ENCODE assay signal across 18 cellular contexts in the genomic region with DNA sequence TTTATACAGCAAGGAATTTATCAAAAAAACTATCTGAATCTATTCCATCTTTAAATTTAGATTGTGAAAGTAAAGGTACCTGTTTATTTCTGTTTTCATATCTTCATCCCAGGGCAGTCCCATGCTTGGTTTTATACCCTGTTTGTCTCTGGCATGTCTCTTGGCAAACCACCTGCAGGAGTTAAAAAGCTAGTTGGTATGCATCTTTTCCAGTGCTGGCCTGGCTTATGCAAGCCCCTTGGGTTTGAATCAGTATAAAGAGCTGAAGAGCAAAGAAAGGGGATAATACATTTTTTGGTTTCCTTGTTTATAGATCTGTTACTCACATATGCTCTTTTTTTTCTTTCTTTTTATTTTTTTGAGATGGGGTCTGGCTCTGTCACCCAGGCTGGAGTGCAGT. TPM values are rescaled to one million over a fixed set of nuclear protein-coding genes. Genes with fewer than 3 reads are reported as not detected.
DNase-seq lines count a peak whose midpoint lies in the region; ATAC-seq and TF ChIP-seq lines count a peak whose summit lies in the region.
"Had no signal": no experiment of that assay in that cellular context is flagged by ENCODE, and none has a peak within 500 bp of the region (broad histone marks: within the 10 kb centered on the region; RNA-seq: fewer than 3 reads in every experiment).

No MANE protein-coding gene starts in this region.

- no peak overlapping the region for H3K27ac ChIP-seq in naive thymus-derived CD4-positive, alpha-beta T cell (ENCODE audit: low read depth, low read length)
- H3K27ac ChIP-seq: right atrium auricular region had no signal

- H3K4me1 Mint-ChIP-seq in activated CD4-positive, alpha-beta T cell treated with anti-CD3 and anti-CD28 coated beads for 36 hours, result peaks cover 95% of the 10 kb centered on the region
- H3K4me1 Mint-ChIP-seq in activated CD8-positive, alpha-beta T cell treated with anti-CD3 and anti-CD28 coated beads, Interleukin-2, amount 10 ng/mL, durations not matched to agents 7 days and 5 days (ENCODE audit: low read depth), result peaks cover 81% of the 10 kb centered on the region
- H3K4me1 Mint-ChIP-seq in naive thymus-derived CD4-positive, alpha-beta T cell, result peaks cover 69 to 100% (median 99%) of the 10 kb centered on the region in 7 donors
- no peaks in the 10 kb centered on the region for H3K4me1 Mint-ChIP-seq in glutamatergic neuron (ENCODE audit: low read depth, unreplicated experiment)

- no peak overlapping the region for H3K4me3 ChIP-seq in naive thymus-derived CD4-positive, alpha-beta T cell (ENCODE audit: low read length)
- H3K4me3 ChIP-seq: right atrium auricular region had no signal

- CTCF ChIA-PET in activated CD4-positive, alpha-beta T cell treated with anti-CD3 and anti-CD28 coated beads for 36 hours (lab: Charles Lee), result interaction anchor here (0.7 to 3.4 kb wide), 13 partner anchors 11 to 188 kb away, joined by 3 to 17 read pairs (median 6); no protein-coding TSS in a partner anchor
- CTCF ChIA-PET in activated CD8-positive, alpha-beta T cell treated with anti-CD3 and anti-CD28 coated beads, Interleukin-2, amount 10 ng/mL, durations not matched to agents 7 days and 5 days (lab: Charles Lee), result interaction anchor here (1.0 to 5.9 kb wide), 7 partner anchors 12 to 93 kb away, joined by 3 to 25 read pairs (median 4); no protein-coding TSS in a partner anchor
- CTCF ChIA-PET in naive thymus-derived CD4-positive, alpha-beta T cell (lab: Charles Lee), result interaction anchor here (1.3 kb wide), 1 partner anchor 10 kb away, joined by 5 read pairs; no protein-coding TSS in a partner anchor

- POLR2A ChIA-PET in activated CD4-positive, alpha-beta T cell treated with anti-CD3 and anti-CD28 coated beads for 36 hours (lab: Charles Lee), result interaction anchor here (0.7 kb wide), 1 partner anchor 385 kb away, joined by 6 read pairs; no protein-coding TSS in a partner anchor
- POLR2A ChIA-PET in activated CD8-positive, alpha-beta T cell treated with anti-CD3 and anti-CD28 coated beads, Interleukin-2, amount 10 ng/mL, durations not matched to agents 7 days and 5 days (lab: Charles Lee), result no interaction called here
- POLR2A ChIA-PET in naive thymus-derived CD4-positive, alpha-beta T cell (lab: Charles Lee), result interaction anchor here (0.6 to 2.3 kb wide), 9 partner anchors 9 to 145 kb away, joined by 3 to 11 read pairs (median 3); no protein-coding TSS in a partner anchor

- no peak for ATAC-seq in activated CD4-positive, alpha-beta T cell treated with anti-CD3 and anti-CD28 coated beads for 36 hours
- ATAC-seq in GM18517 (IDR thresholded peaks at IDR 0.05; ENCODE audit: unreplicated experiment), result peak; percentile 8
- no peak for ATAC-seq in activated CD8-positive, alpha-beta T cell treated with anti-CD3 and anti-CD28 coated beads, Interleukin-2, amount 10 ng/mL, durations not matched to agents 7 days and 5 days
- ATAC-seq in naive thymus-derived CD4-positive, alpha-beta T cell, result no peak
- ATAC-seq in activated CD4-positive, CD25-positive, alpha-beta regulatory T cell treated with anti-CD3 and anti-CD28 coated beads, Interleukin-2, amount 50 U/mL, for 24 hours, result no peak
- ATAC-seq: left colon had no signal

- peaks cover 54% of the 10 kb centered on the region for H3K36me3 Mint-ChIP-seq in activated CD4-positive, alpha-beta T cell treated with anti-CD3 and anti-CD28 coated beads for 36 hours (ENCODE audit: low read depth)
- peaks cover 62% of the 10 kb centered on the region for H3K36me3 Mint-ChIP-seq in activated CD8-positive, alpha-beta T cell treated with anti-CD3 and anti-CD28 coated beads, Interleukin-2, amount 10 ng/mL, durations not matched to agents 7 days and 5 days (ENCODE audit: low read depth)
- peaks cover 0 to 34% (median 16%) of the 10 kb centered on the region in 5 donors for H3K36me3 Mint-ChIP-seq in naive thymus-derived CD4-positive, alpha-beta T cell
- H3K36me3 Mint-ChIP-seq in glutamatergic neuron (ENCODE audit: unreplicated experiment), result no peaks in the 10 kb centered on the region

- H3K4me3 Mint-ChIP-seq in activated CD4-positive, alpha-beta T cell treated with anti-CD3 and anti-CD28 coated beads for 36 hours, result peak overlapping the region; percentile 19
- no peak overlapping the region for H3K4me3 Mint-ChIP-seq in activated CD8-positive, alpha-beta T cell treated with anti-CD3 and anti-CD28 coated beads, Interleukin-2, amount 10 ng/mL, durations not matched to agents 7 days and 5 days
- H3K4me3 Mint-ChIP-seq in naive thymus-derived CD4-positive, alpha-beta T cell, result peak overlapping the region in 5 of 10 donors; percentile 11 to 50 (median 37)
- H3K4me3 Mint-ChIP-seq in glutamatergic neuron (ENCODE audit: unreplicated experiment), result no peak overlapping the region
- H3K4me3 Mint-ChIP-seq: HFFc6 had no signal

- no peak for DNase-seq in activated CD4-positive, alpha-beta T cell treated with anti-CD3 and anti-CD28 coated beads for 36 hours
- DNase-seq in activated CD4-positive, alpha-beta T cell treated with anti-CD3 and anti-CD28 coated beads, Interleukin-2, amount 50 U/mL, for 4 hours, result no peak
- DNase-seq in activated CD8-positive, alpha-beta T cell treated with anti-CD3 and anti-CD28 coated beads, Interleukin-2, amount 10 ng/mL, durations not matched to agents 7 days and 5 days, result no peak
- no peak for DNase-seq in naive thymus-derived CD4-positive, alpha-beta T cell
- no peak for DNase-seq in GM19240 (ENCODE audit: insufficient read length, low spot score)
- DNase-seq in glutamatergic neuron, result no peak
- DNase-seq: anterior cingulate cortex; cerebellar nuclear complex; COR-L47; HFFc6; left colon; NCI-H1694 treated with DMSO at 0.1 percent for 48 hours; NCI-H446; nucleus accumbens; stimulated activated naive CD4-positive, alpha-beta T cell treated with Interleukin-2 at 50 U/mL for 16 hours had no signal

- peak overlapping the region; percentile 94 for H3K27ac Mint-ChIP-seq in activated CD4-positive, alpha-beta T cell treated with anti-CD3 and anti-CD28 coated beads for 36 hours
- H3K27ac Mint-ChIP-seq in activated CD8-positive, alpha-beta T cell treated with anti-CD3 and anti-CD28 coated beads, Interleukin-2, amount 10 ng/mL, durations not matched to agents 7 days and 5 days, result peak overlapping the region; percentile 71
- peak overlapping the region in 6 of 9 donors; percentile 8 to 87 (median 56) for H3K27ac Mint-ChIP-seq in naive thymus-derived CD4-positive, alpha-beta T cell
- no peak overlapping the region for H3K27ac Mint-ChIP-seq in glutamatergic neuron (ENCODE audit: unreplicated experiment)
- H3K27ac Mint-ChIP-seq: HFFc6 had no signal

- no peaks in the 10 kb centered on the region for H3K36me3 ChIP-seq in naive thymus-derived CD4-positive, alpha-beta T cell (ENCODE audit: control insufficient read depth in 2 of 3, insufficient read depth in 3 of 3, low read length in 3 of 3)
- H3K36me3 ChIP-seq: right atrium auricular region had no signal

- no peaks in the 10 kb centered on the region for H3K27me3 ChIP-seq in naive thymus-derived CD4-positive, alpha-beta T cell (ENCODE audit: control insufficient read depth in 2 of 2, insufficient read depth in 2 of 2, low read length in 2 of 2)
- H3K27me3 ChIP-seq: right atrium auricular region had no signal

- TF ChIP-seq CTCF in glutamatergic neuron (IDR thresholded peaks at IDR 0.05; ENCODE audit: partially characterized antibody, unreplicated experiment), result no peak

- H3K4me1 ChIP-seq in naive thymus-derived CD4-positive, alpha-beta T cell (ENCODE audit: control insufficient read depth in 2 of 2, insufficient read depth in 2 of 2, low read length in 2 of 2), result peaks cover 52 to 56% of the 10 kb centered on the region in 2 donors

- no peaks in the 10 kb centered on the region for H3K9me3 ChIP-seq in naive thymus-derived CD4-positive, alpha-beta T cell (ENCODE audit: control insufficient read depth in 2 of 3, low read length in 3 of 3)
- H3K9me3 ChIP-seq: right atrium auricular region had no signal

- H3K27me3 Mint-ChIP-seq in activated CD4-positive, alpha-beta T cell treated with anti-CD3 and anti-CD28 coated beads for 36 hours, result no peaks in the 10 kb centered on the region
- H3K27me3 Mint-ChIP-seq in activated CD8-positive, alpha-beta T cell treated with anti-CD3 and anti-CD28 coated beads, Interleukin-2, amount 10 ng/mL, durations not matched to agents 7 days and 5 days (ENCODE audit: low read depth), result no peaks in the 10 kb centered on the region
- no peaks in the 10 kb centered on the region for H3K27me3 Mint-ChIP-seq in naive thymus-derived CD4-positive, alpha-beta T cell
- H3K27me3 Mint-ChIP-seq in glutamatergic neuron (ENCODE audit: unreplicated experiment), result no peaks in the 10 kb centered on the region

- H3K9me3 Mint-ChIP-seq in activated CD4-positive, alpha-beta T cell treated with anti-CD3 and anti-CD28 coated beads for 36 hours (ENCODE audit: low read depth), result no peaks in the 10 kb centered on the region
- H3K9me3 Mint-ChIP-seq in activated CD8-positive, alpha-beta T cell treated with anti-CD3 and anti-CD28 coated beads, Interleukin-2, amount 10 ng/mL, durations not matched to agents 7 days and 5 days (ENCODE audit: insufficient read depth), result no peaks in the 10 kb centered on the region
- no peaks in the 10 kb centered on the region for H3K9me3 Mint-ChIP-seq in naive thymus-derived CD4-positive, alpha-beta T cell
- no peaks in the 10 kb centered on the region for H3K9me3 Mint-ChIP-seq in glutamatergic neuron (ENCODE audit: unreplicated experiment)
- H3K9me3 Mint-ChIP-seq: HFFc6 had no signal

- intact Hi-C loops in activated CD4-positive, alpha-beta T cell treated with anti-CD3 and anti-CD28 coated beads for 36 hours (cut with DNase I, micrococcal nuclease), result loop anchor here in 1 of 2 experiments (2.0 to 5.0 kb wide), 3 partner anchors 16 to 52 kb away; no protein-coding TSS in a partner anchor
- intact Hi-C loops in naive thymus-derived CD4-positive, alpha-beta T cell (cut with micrococcal nuclease), result no loop called here

RNA-seq across cellular contexts. Expression of a gene that starts 37.8 kb away (rescaled TPM):
- total RNA-seq in activated CD4-positive, alpha-beta T cell treated with anti-CD3 and anti-CD28 coated beads for 36 hours, result 10 to 100 TPM; 31.5 to 37.1 TPM
- 10 to 100 TPM; 32.9 to 35.0 TPM for total RNA-seq in activated CD8-positive, alpha-beta T cell treated with anti-CD3 and anti-CD28 coated beads, Interleukin-2, amount 10 ng/mL, durations not matched to agents 7 days and 5 days
- total RNA-seq in naive thymus-derived CD4-positive, alpha-beta T cell, result 10 to 100 TPM; 27.1 to 50.5 (median 46.6) TPM
- 10 to 100 TPM; 14.3 to 16.6 TPM for polyA plus RNA-seq in naive thymus-derived CD4-positive, alpha-beta T cell
- 2.6 TPM for total RNA-seq in glutamatergic neuron (ENCODE audit: unreplicated experiment)
